ENCODE assay signal across 23 cellular contexts in the genomic region with DNA sequence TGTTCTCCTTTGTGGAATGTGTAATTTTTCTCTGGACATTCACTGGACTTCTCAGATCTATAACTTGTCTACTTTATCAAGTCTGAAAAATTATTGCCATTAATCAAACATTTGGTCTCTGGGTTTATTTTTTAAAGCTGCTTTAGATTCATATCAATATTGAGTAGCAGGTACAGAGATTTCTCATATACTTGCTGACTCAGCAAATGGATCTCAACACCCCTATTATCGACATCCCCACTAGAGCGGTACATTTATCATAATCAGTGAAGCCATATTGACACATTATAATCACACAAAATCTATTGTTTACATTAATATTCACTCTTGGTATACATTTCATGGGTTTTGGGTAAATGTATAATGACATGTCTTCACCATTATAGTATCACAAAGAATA.
"Had no signal": no experiment of that assay in that cellular context is flagged by ENCODE, and none has a peak within 500 bp of the region (broad histone marks: within the 10 kb centered on the region; RNA-seq: fewer than 3 reads in every experiment).

No MANE protein-coding gene starts in this region.

- H3K36me3 ChIP-seq: esophagus muscularis mucosa, gastroesophageal sphincter, heart left ventricle, left lung, lower lobe of right lung had no signal

- H3K4me2 ChIP-seq: hepatocyte had no signal

- H3K4me3 ChIP-seq: coronary artery, esophagus muscularis mucosa, gastroesophageal sphincter, heart left ventricle, hepatocyte, left lung, lower lobe of right lung, mucosa of descending colon had no signal

- FAIRE-seq: endothelial cell of umbilical vein, frontal cortex, islet of Langerhans, keratinocyte had no signal

- H3K79me2 ChIP-seq: hepatocyte had no signal

- H3K27ac ChIP-seq: coronary artery, esophagus muscularis mucosa, foreskin keratinocyte, gastroesophageal sphincter, heart left ventricle, hepatocyte, left lung, lower lobe of right lung had no signal

- H3K4me1 ChIP-seq: esophagus muscularis mucosa, foreskin keratinocyte, gastroesophageal sphincter, heart left ventricle, left lung, lower lobe of right lung had no signal

- H2AFZ ChIP-seq: hepatocyte had no signal

- DNase-seq: dermis blood vessel endothelial cell; dorsolateral prefrontal cortex; effector CD4-positive, alpha-beta T cell; effector memory CD4-positive, alpha-beta T cell; foreskin keratinocyte; heart left ventricle; hypothalamus; left cardiac atrium; left lung; left ventricle myocardium superior; lower lobe of right lung; mesenchymal stem cell; mucosa of descending colon; naive B cell; naive thymus-derived CD8-positive, alpha-beta T cell had no signal

- H3K9me3 ChIP-seq: gastroesophageal sphincter had no signal

- ATAC-seq: foreskin keratinocyte; gastroesophageal sphincter; heart left ventricle; left cardiac atrium; left lung; left ventricle myocardium superior; lower lobe of right lung; mucosa of descending colon; naive thymus-derived CD8-positive, alpha-beta T cell had no signal

- H3K27me3 ChIP-seq: dorsolateral prefrontal cortex, esophagus muscularis mucosa, foreskin keratinocyte, gastroesophageal sphincter, heart left ventricle, hepatocyte, left lung had no signal
